Comparison of ENCODE assay signal across 8 cellular contexts in genomic region chr18:48841381-48842258, GRCh38.
DNase-seq lines count a peak whose midpoint lies in the region; ATAC-seq and TF ChIP-seq lines count a peak whose summit lies in the region.

No MANE protein-coding gene starts in this region.

- H2BK12ac ChIP-seq in H9 (ENCODE audit: insufficient read length, low read depth, low read length) = no peak overlapping the region

- H3K79me2 ChIP-seq in H9 (ENCODE audit: insufficient read depth, low read length) = no peaks in the 10 kb centered on the region

- H3K4me2 ChIP-seq in H9 (ENCODE audit: insufficient read depth, insufficient read length, low read length) = no peak overlapping the region

- no peak overlapping the region for H3K56ac ChIP-seq in H9 (ENCODE audit: insufficient read length, low read depth, low read length)

- H4K91ac ChIP-seq in H9 (ENCODE audit: insufficient read length, low read depth, low read length) = no peak overlapping the region

- peaks cover 20 to 28% of the 10 kb centered on the region in 2 experiments for H3K4me1 Mint-ChIP-seq in H9
- peaks cover 22% of the 10 kb centered on the region for H3K4me1 Mint-ChIP-seq in glutamatergic neuron (ENCODE audit: low read depth, unreplicated experiment)

- no peak for ATAC-seq in HG02798 (IDR thresholded peaks at IDR 0.05; ENCODE audit: poor library complexity, unreplicated experiment)
- ATAC-seq in GM21786 (IDR thresholded peaks at IDR 0.05; ENCODE audit: unreplicated experiment) = no peak

- DNase-seq in H9 (no peak), glutamatergic neuron (peak; percentile 24), sigmoid colon (no peak), COLO668 (lab: John Stamatoyannopoulos, UW; ENCODE audit: unreplicated experiment) (no peak), NCI-H2081 treated with DMSO at 0.1 percent for 48 hours (lab: John Stamatoyannopoulos, UW) (no peak)

- H3K27ac Mint-ChIP-seq in H9 (peak overlapping the region in 2 of 3 experiments; percentile 26 to 77; a peak in 3 of 7 replicates), glutamatergic neuron (ENCODE audit: unreplicated experiment) (peak overlapping the region; percentile 24)

- H3K4me1 ChIP-seq in H9 (ENCODE audit: insufficient read depth, low read length) (no peaks in the 10 kb centered on the region), sigmoid colon (peaks cover 0 to 30% (median 6%) of the 10 kb centered on the region in 4 donors)

- no peak overlapping the region for H2BK5ac ChIP-seq in H9 (ENCODE audit: insufficient read length, low read length)

- no peak overlapping the region for H2AK5ac ChIP-seq in H9 (ENCODE audit: insufficient read length, low read length)

- H2BK120ac ChIP-seq in H9 (ENCODE audit: low read depth, low read length, poor library complexity, severe bottlenecking) = no peak overlapping the region

- no peak overlapping the region for H3K23ac ChIP-seq in H9 (ENCODE audit: insufficient read length, low read depth, low read length)

- no peaks in the 10 kb centered on the region for H3K36me3 ChIP-seq in sigmoid colon

- H3T11ph ChIP-seq in H9 (ENCODE audit: low read length) = no peak overlapping the region

- no peak for TF ChIP-seq CTCF in H9 (conservative IDR thresholded peaks at IDR 0.05)
- no peak for TF ChIP-seq CTCF in VCaP (conservative IDR thresholded peaks at IDR 0.05)
- TF ChIP-seq CTCF in glutamatergic neuron (IDR thresholded peaks at IDR 0.05; ENCODE audit: partially characterized antibody, unreplicated experiment) = no peak
- TF ChIP-seq CTCF in sigmoid colon (IDR thresholded peaks at IDR 0.05) = no peak

- intact Hi-C loops in sigmoid colon (cut with DNase I) = no loop called here

- no peaks in the 10 kb centered on the region for H4K20me1 ChIP-seq in H9 (ENCODE audit: control insufficient read depth, insufficient read depth, insufficient read length)

- H3K9me3 Mint-ChIP-seq in H9 (no peaks in the 10 kb centered on the region), glutamatergic neuron (ENCODE audit: unreplicated experiment) (peaks cover 11% of the 10 kb centered on the region)

- H3K27me3 Mint-ChIP-seq in H9 (ENCODE audit: low read depth) (no peaks in the 10 kb centered on the region; the same call in 1 of the 2 replicates), glutamatergic neuron (ENCODE audit: unreplicated experiment) (peaks cover 11% of the 10 kb centered on the region)

- no CpG with 5 or more reads among the region's 31 CpGs for WGBS in H9 (ENCODE audit: extremely low coverage, insufficient read length, low lambda C conversion rate)
- 83 to 88% methylated on average over 31 of the region's 31 CpGs for WGBS in sigmoid colon, 2 donors

- TF ChIP-seq POLR2A in sigmoid colon (IDR thresholded peaks at IDR 0.05) = no peak

- H3K14ac ChIP-seq in H9 (ENCODE audit: insufficient read depth, low read length) = no peak overlapping the region; the same call in 1 of the 2 replicates

- H3K4ac ChIP-seq in H9 (ENCODE audit: low read depth, low read length) = no peak overlapping the region

- no peaks in the 10 kb centered on the region for H3K23me2 ChIP-seq in H9 (ENCODE audit: insufficient read length, low read depth, low read length, poor library complexity, severe bottlenecking)

- no peak overlapping the region for H3K18ac ChIP-seq in H9 (ENCODE audit: insufficient read length, low read depth, low read length)

- no peak overlapping the region for H4K5ac ChIP-seq in H9 (ENCODE audit: insufficient read length, low read depth, low read length)

- H2AFZ ChIP-seq in H9 (ENCODE audit: low read length) = no peak overlapping the region

- H3K27ac ChIP-seq in H9 (ENCODE audit: insufficient read length, low read depth, low read length) (no peak overlapping the region), VCaP (peak overlapping the region; percentile 75), sigmoid colon (peak overlapping the region; percentile 4 to 64 (median 44))

- H3K27me3 ChIP-seq in H9 (ENCODE audit: insufficient read depth, low read length) (no peaks in the 10 kb centered on the region), sigmoid colon (no peaks in the 10 kb centered on the region)

- H3K9me3 ChIP-seq in H9 (ENCODE audit: control insufficient read depth, low read depth, low read length) (no peaks in the 10 kb centered on the region), sigmoid colon (no peaks in the 10 kb centered on the region)

- no peak overlapping the region for H2BK20ac ChIP-seq in H9 (ENCODE audit: low read depth, low read length, poor library complexity, severe bottlenecking)

- H3K9ac ChIP-seq in H9 (ENCODE audit: extremely low read depth, insufficient read length, low read length) = no peak overlapping the region

- no peaks in the 10 kb centered on the region for H3K79me1 ChIP-seq in H9 (ENCODE audit: insufficient read depth, low read depth, low read length, poor library complexity, severe bottlenecking)

- H3K36me3 Mint-ChIP-seq in H9 (ENCODE audit: insufficient read depth in 1 of 3, low read depth in 3 of 3) (peaks cover 0 to 1% (median 0%) of the 10 kb centered on the region in 3 experiments; a peak in 1 of 7 replicates), glutamatergic neuron (ENCODE audit: unreplicated experiment) (peaks cover 16% of the 10 kb centered on the region)

- no peak overlapping the region for H2BK15ac ChIP-seq in H9 (ENCODE audit: low read depth, low read length)

- H4K8ac ChIP-seq in H9 (replicated peaks; ENCODE audit: insufficient read length, low read depth, low read length) = no peak overlapping the region

- no peak for TF ChIP-seq EP300 in sigmoid colon (IDR thresholded peaks at IDR 0.05)

- H3K4me3 Mint-ChIP-seq in H9 (peak overlapping the region in 1 of 2 experiments; percentile 27; a peak in 1 of 5 replicates), glutamatergic neuron (ENCODE audit: unreplicated experiment) (no peak overlapping the region)

- H3K4me3 ChIP-seq in sigmoid colon = no peak overlapping the region
